19 cellular contexts compared by ENCODE assay signal in genomic region chr14:68208726-68209125, GRCh38.
A peak's percentile ranks its signal among the peaks of the same experiment; 100 is the strongest.
DNase-seq lines count a peak whose midpoint lies in the region; ATAC-seq, FAIRE-seq and TF ChIP-seq lines count a peak whose summit lies in the region.
"Had no signal": no experiment of that assay in that cellular context is flagged by ENCODE, and none has a peak within 500 bp of the region (broad histone marks: within the 10 kb centered on the region; RNA-seq: fewer than 3 reads in every experiment).

No MANE protein-coding gene starts in this region.

- peak overlapping the region in 2 of 4 donors; percentile 1 to 45 for H3K4me3 Mint-ChIP-seq in CD4-positive, CD25-positive, alpha-beta regulatory T cell
- H3K4me3 Mint-ChIP-seq in central memory CD8-positive, alpha-beta T cell = peak overlapping the region; percentile 34
- no peak overlapping the region for H3K4me3 Mint-ChIP-seq in stimulated activated memory B cell treated with anti-CD40 and anti-IgM and Interleukin-4, amounts not matched to agents 10 μg/mL and 1 μg/mL and 100 μg/mL, for 72 hours
- H3K4me3 Mint-ChIP-seq: GM23338 had no signal

- H3K27ac Mint-ChIP-seq in CD4-positive, CD25-positive, alpha-beta regulatory T cell = peak overlapping the region in 2 of 3 donors; percentile 32 to 44
- peak overlapping the region; percentile 16 for H3K27ac Mint-ChIP-seq in central memory CD8-positive, alpha-beta T cell (ENCODE audit: low read depth)
- H3K27ac Mint-ChIP-seq in stimulated activated memory B cell treated with anti-CD40 and anti-IgM and Interleukin-4, amounts not matched to agents 10 μg/mL and 1 μg/mL and 100 μg/mL, for 72 hours = no peak overlapping the region
- H3K27ac Mint-ChIP-seq: GM23338 had no signal

- no peaks in the 10 kb centered on the region for H3K27me3 Mint-ChIP-seq in CD4-positive, CD25-positive, alpha-beta regulatory T cell
- H3K27me3 Mint-ChIP-seq in central memory CD8-positive, alpha-beta T cell = no peaks in the 10 kb centered on the region
- H3K27me3 Mint-ChIP-seq in stimulated activated memory B cell treated with anti-CD40 and anti-IgM and Interleukin-4, amounts not matched to agents 10 μg/mL and 1 μg/mL and 100 μg/mL, for 72 hours = no peaks in the 10 kb centered on the region

- peaks cover 18 to 36% (median 28%) of the 10 kb centered on the region in 4 donors for H3K4me1 Mint-ChIP-seq in CD4-positive, CD25-positive, alpha-beta regulatory T cell
- H3K4me1 Mint-ChIP-seq in central memory CD8-positive, alpha-beta T cell = peaks cover 41% of the 10 kb centered on the region
- peaks cover 30% of the 10 kb centered on the region for H3K4me1 Mint-ChIP-seq in stimulated activated memory B cell treated with anti-CD40 and anti-IgM and Interleukin-4, amounts not matched to agents 10 μg/mL and 1 μg/mL and 100 μg/mL, for 72 hours

- TF ChIP-seq POLR2A in GM12892 (IDR thresholded peaks at IDR 0.05; ENCODE audit: low read depth, low read length) (no peak), gastroesophageal sphincter (IDR thresholded peaks at IDR 0.05) (no peak)

- peaks cover 21% of the 10 kb centered on the region for H3K4me1 ChIP-seq in CD4-positive, CD25-positive, alpha-beta regulatory T cell (ENCODE audit: control insufficient read depth, insufficient read depth, low read length, poor library complexity, severe bottlenecking)
- H3K4me1 ChIP-seq in psoas muscle (peaks cover 38% of the 10 kb centered on the region), gastroesophageal sphincter (peaks cover 9 to 42% (median 10%) of the 10 kb centered on the region in 3 donors)

- no peaks in the 10 kb centered on the region for H3K27me3 ChIP-seq in CD4-positive, CD25-positive, alpha-beta regulatory T cell (ENCODE audit: control insufficient read depth, insufficient read depth, low read length)
- H3K27me3 ChIP-seq in psoas muscle (ENCODE audit: insufficient read depth in 3 of 3, low read length in 2 of 3) (no peaks in the 10 kb centered on the region), gastroesophageal sphincter (no peaks in the 10 kb centered on the region)
- H3K27me3 ChIP-seq: body of pancreas had no signal

- FAIRE-seq in GM12892 (lab: Jason Lieb, UNC) = peak; percentile 80

- no peaks in the 10 kb centered on the region for H3K36me3 ChIP-seq in CD4-positive, CD25-positive, alpha-beta regulatory T cell (ENCODE audit: control insufficient read depth, insufficient read depth, low read length)
- H3K36me3 ChIP-seq in psoas muscle (ENCODE audit: insufficient read depth in 1 of 2, low read depth in 1 of 2) = no peaks in the 10 kb centered on the region
- H3K36me3 ChIP-seq in gastroesophageal sphincter = no peaks in the 10 kb centered on the region

- no peak for TF ChIP-seq CTCF in psoas muscle (IDR thresholded peaks at IDR 0.05)
- TF ChIP-seq CTCF in gastroesophageal sphincter (IDR thresholded peaks at IDR 0.05) = no peak

- H3K9me3 ChIP-seq in CD4-positive, CD25-positive, alpha-beta regulatory T cell (ENCODE audit: control insufficient read depth in 2 of 2, low read length in 2 of 2) = no peaks in the 10 kb centered on the region
- H3K9me3 ChIP-seq in psoas muscle (no peaks in the 10 kb centered on the region), gastroesophageal sphincter (no peaks in the 10 kb centered on the region)
- H3K9me3 ChIP-seq: body of pancreas had no signal

- WGBS in psoas muscle, 3 donors = 86 to 91% (median 87%) methylated on average over 1 of the region's 1 CpG
- WGBS in gastroesophageal sphincter (ENCODE audit: low coverage in 1 of 2), 2 donors = 91 to 100% methylated on average over 1 of the region's 1 CpG

- no peaks in the 10 kb centered on the region for H3K9me3 Mint-ChIP-seq in CD4-positive, CD25-positive, alpha-beta regulatory T cell
- no peaks in the 10 kb centered on the region for H3K9me3 Mint-ChIP-seq in central memory CD8-positive, alpha-beta T cell
- H3K9me3 Mint-ChIP-seq in stimulated activated memory B cell treated with anti-CD40 and anti-IgM and Interleukin-4, amounts not matched to agents 10 μg/mL and 1 μg/mL and 100 μg/mL, for 72 hours = no peaks in the 10 kb centered on the region
- H3K9me3 Mint-ChIP-seq: GM23338 had no signal

- no peaks in the 10 kb centered on the region for H3K36me3 Mint-ChIP-seq in CD4-positive, CD25-positive, alpha-beta regulatory T cell
- H3K36me3 Mint-ChIP-seq in central memory CD8-positive, alpha-beta T cell (ENCODE audit: insufficient read depth) = no peaks in the 10 kb centered on the region
- H3K36me3 Mint-ChIP-seq in stimulated activated memory B cell treated with anti-CD40 and anti-IgM and Interleukin-4, amounts not matched to agents 10 μg/mL and 1 μg/mL and 100 μg/mL, for 72 hours = no peaks in the 10 kb centered on the region

- no peak for DNase-seq in CD4-positive, CD25-positive, alpha-beta regulatory T cell
- DNase-seq in GM12892 (ENCODE audit: insufficient read length) (no peak), psoas muscle (no peak), iPS-NIHi7 (ENCODE audit: extremely low spot score) (no peak), cortex of kidney (lab: John Stamatoyannopoulos, UW) (no peak)
- no peak for DNase-seq in central memory CD8-positive, alpha-beta T cell (ENCODE audit: low spot score in 2 of 2)
- DNase-seq: activated CD8-positive, alpha-beta memory T cell treated with anti-CD3 and anti-CD28 coated beads for 24 hours; activated effector memory CD4-positive, alpha-beta T cell treated with anti-CD3 and anti-CD28 coated beads, Interleukin-2, amount 50 U/mL, for 16 hours; body of pancreas; dermis blood vessel endothelial cell; erythroblast; MV-4-11; NCI-H2029 treated with DMSO at 0.1 percent for 48 hours; NCI-H446 treated with DMSO at 0.1 percent for 48 hours; stimulated activated CD4-positive, alpha-beta T cell treated with anti-CD3 and anti-CD28 coated beads, Interleukin-15, amount 100 ng/mL, for 24 hours had no signal

- ATAC-seq in CD4-positive, CD25-positive, alpha-beta regulatory T cell (ENCODE audit: low read depth in 2 of 2) = no peak
- ATAC-seq in central memory CD8-positive, alpha-beta T cell (replicated peaks; ENCODE audit: extremely low read depth, poor library complexity, severe bottlenecking) = no peak
- ATAC-seq in psoas muscle (no peak), gastroesophageal sphincter (no peak)
- ATAC-seq in stimulated activated memory B cell treated with anti-CD40 and anti-IgM and Interleukin-4, amounts not matched to agents 10 μg/mL and 1 μg/mL and 100 μg/mL, for 72 hours = no peak
- ATAC-seq: body of pancreas had no signal

- intact Hi-C loops in psoas muscle (cut with DNase I) = no loop called here

- TF ChIP-seq EP300 in gastroesophageal sphincter (IDR thresholded peaks at IDR 0.05) = no peak

- peak overlapping the region; percentile 46 for H3K4me3 ChIP-seq in CD4-positive, CD25-positive, alpha-beta regulatory T cell (ENCODE audit: low read depth, low read length)
- H3K4me3 ChIP-seq in psoas muscle = no peak overlapping the region
- no peak overlapping the region for H3K4me3 ChIP-seq in gastroesophageal sphincter
- H3K4me3 ChIP-seq: body of pancreas, GM23338, lung had no signal

- H3K27ac ChIP-seq in CD4-positive, CD25-positive, alpha-beta regulatory T cell (ENCODE audit: insufficient read depth, low read length, poor library complexity, severe bottlenecking) = no peak overlapping the region
- H3K27ac ChIP-seq in psoas muscle = peak overlapping the region; percentile 13
- H3K27ac ChIP-seq in gastroesophageal sphincter = peak overlapping the region in 1 of 4 donors; percentile 74
